ENCODE assay signal across 28 cellular contexts in the genomic region with DNA sequence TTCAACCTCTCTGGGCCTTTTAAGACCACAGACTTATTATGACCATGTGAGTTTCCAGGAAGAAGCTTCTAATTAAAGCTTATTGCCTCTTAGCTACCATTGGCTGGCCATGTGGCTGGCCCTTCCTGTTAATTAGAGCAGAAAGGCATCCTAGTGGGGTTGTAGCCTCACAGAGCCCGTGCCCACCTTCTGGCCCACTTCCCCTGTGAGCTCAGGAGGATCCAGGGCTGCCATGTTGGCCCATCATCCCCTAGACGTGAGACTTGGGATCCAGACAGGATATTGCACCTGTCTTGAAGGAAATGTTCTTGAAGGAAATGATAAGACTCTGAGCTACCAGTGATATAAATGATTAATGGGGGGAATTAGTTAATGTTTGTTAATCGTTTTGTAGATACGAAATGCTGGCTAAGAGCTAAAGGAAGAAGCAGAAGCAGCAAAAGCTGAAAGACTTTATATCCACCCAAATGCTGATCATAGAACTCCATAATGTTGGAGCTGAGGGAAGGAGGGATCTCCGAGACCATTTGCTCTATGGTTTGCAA.
"Had no signal": no experiment of that assay in that cellular context is flagged by ENCODE, and none has a peak within 500 bp of the region (broad histone marks: within the 10 kb centered on the region; RNA-seq: fewer than 3 reads in every experiment).

No MANE protein-coding gene starts in this region.

- FAIRE-seq: colon, endometrium, endothelial cell of umbilical vein, frontal cortex had no signal

- H3K27me3 ChIP-seq: colonic mucosa, esophagus muscularis mucosa, gastrocnemius medialis had no signal

- H3K4me1 ChIP-seq: colonic mucosa, esophagus muscularis mucosa, esophagus squamous epithelium, foreskin keratinocyte, gastrocnemius medialis, gastroesophageal sphincter, heart left ventricle, heart right ventricle had no signal

- H3K36me3 ChIP-seq: colonic mucosa, esophagus muscularis mucosa, esophagus squamous epithelium, gastrocnemius medialis, gastroesophageal sphincter, heart left ventricle, heart right ventricle had no signal

- H3K27ac ChIP-seq: colonic mucosa, coronary artery, dorsolateral prefrontal cortex, epithelial cell of prostate, esophagus muscularis mucosa, esophagus squamous epithelium, foreskin keratinocyte, gastrocnemius medialis, gastroesophageal sphincter, heart left ventricle, heart right ventricle had no signal

- H3K9me3 ChIP-seq: colonic mucosa, esophagus muscularis mucosa, esophagus squamous epithelium, gastrocnemius medialis, gastroesophageal sphincter, heart left ventricle, heart right ventricle had no signal

- ATAC-seq: effector memory CD8-positive, alpha-beta T cell; esophagus mucosa; foreskin keratinocyte; gastrocnemius medialis; gastroesophageal sphincter; heart left ventricle; heart right ventricle had no signal

- DNase-seq: colonic mucosa; cortex of kidney; dermis blood vessel endothelial cell; dorsolateral prefrontal cortex; effector CD4-positive, alpha-beta T cell; effector CD8-positive, alpha-beta T cell; effector memory CD4-positive, alpha-beta T cell; effector memory CD8-positive, alpha-beta T cell; endodermal cell; erythroblast; esophagus squamous epithelium; foreskin fibroblast; foreskin keratinocyte; foreskin melanocyte; gastrocnemius medialis; glutamatergic neuron; head of caudate nucleus; heart left ventricle; heart right ventricle had no signal

- H3K4me3 ChIP-seq: colonic mucosa, coronary artery, dorsolateral prefrontal cortex, esophagus muscularis mucosa, esophagus squamous epithelium, gastrocnemius medialis, gastroesophageal sphincter, heart left ventricle, heart right ventricle had no signal
